In the genomic region with DNA sequence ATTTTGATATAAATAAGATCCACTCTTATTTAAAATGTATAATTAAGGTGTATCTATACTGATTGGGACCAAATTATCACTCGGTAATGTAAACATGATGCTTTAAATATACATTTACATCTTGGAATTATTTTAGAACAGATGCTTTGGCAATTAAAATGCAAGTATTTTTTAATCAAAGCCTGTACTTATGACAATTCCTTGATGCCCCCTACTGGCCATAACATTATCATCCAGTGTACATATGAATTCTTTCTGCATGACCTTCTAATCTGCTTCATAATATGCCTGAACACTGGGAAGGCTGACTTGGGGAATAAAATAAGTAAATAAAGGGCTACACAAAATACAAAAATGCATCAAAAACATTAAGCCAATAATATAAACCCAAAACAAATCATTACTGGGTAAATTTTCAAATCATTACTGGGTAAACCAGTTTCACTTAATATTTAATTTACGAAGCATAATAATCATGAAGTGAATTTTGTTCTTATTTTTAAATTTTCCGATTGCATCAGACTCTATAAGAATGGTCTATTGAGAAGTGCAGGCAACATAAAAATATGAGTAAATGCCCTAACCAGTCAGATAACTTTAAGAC, we compare ENCODE assay signal across 8 cellular contexts.
DNase-seq lines count a peak whose midpoint lies in the region; ATAC-seq lines count a peak whose summit lies in the region.

No MANE protein-coding gene starts in this region.

- intact Hi-C loops in activated CD4-positive, alpha-beta memory T cell treated with anti-CD3 and anti-CD28 coated beads for 36 hours (cut with micrococcal nuclease) = no loop called here

- no peaks in the 10 kb centered on the region for H3K9me3 Mint-ChIP-seq in activated CD4-positive, alpha-beta memory T cell treated with anti-CD3 and anti-CD28 coated beads for 36 hours

- H3K27me3 ChIP-seq in H7 (ENCODE audit: control insufficient read depth, insufficient read depth, low read length) = no peaks in the 10 kb centered on the region

- DNase-seq in DMS53 (lab: John Stamatoyannopoulos, UW) (peak; percentile 70), HT1080 (ENCODE audit: low read depth) (peak; percentile 14), RPMI8226 (peak; percentile 39), fibroblast of the conjunctiva (ENCODE audit: low read depth) (peak; percentile 53), smooth muscle cell of the brain vasculature (ENCODE audit: low read depth, low spot score) (peak; percentile 31), H7 (no peak)
- no peak for DNase-seq in activated CD4-positive, alpha-beta memory T cell treated with anti-CD3 and anti-CD28 coated beads for 36 hours

- no peaks in the 10 kb centered on the region for H3K36me3 Mint-ChIP-seq in activated CD4-positive, alpha-beta memory T cell treated with anti-CD3 and anti-CD28 coated beads for 36 hours

- H3K27ac Mint-ChIP-seq in activated CD4-positive, alpha-beta memory T cell treated with anti-CD3 and anti-CD28 coated beads for 36 hours = no peak overlapping the region

- H3K4me3 Mint-ChIP-seq in activated CD4-positive, alpha-beta memory T cell treated with anti-CD3 and anti-CD28 coated beads for 36 hours = no peak overlapping the region

- H3K27me3 Mint-ChIP-seq in activated CD4-positive, alpha-beta memory T cell treated with anti-CD3 and anti-CD28 coated beads for 36 hours = peaks cover 1% of the 10 kb centered on the region

- H3K4me3 ChIP-seq in H7 (ENCODE audit: insufficient read depth, low read depth, low read length) = no peak overlapping the region

- CTCF ChIA-PET in activated CD4-positive, alpha-beta memory T cell treated with anti-CD3 and anti-CD28 coated beads for 36 hours (lab: Charles Lee) = no interaction called here

- POLR2A ChIA-PET in activated CD4-positive, alpha-beta memory T cell treated with anti-CD3 and anti-CD28 coated beads for 36 hours (lab: Charles Lee) = no interaction called here

- ATAC-seq in GM21737 (IDR thresholded peaks at IDR 0.05; ENCODE audit: unreplicated experiment) = no peak

- H3K4me1 Mint-ChIP-seq in activated CD4-positive, alpha-beta memory T cell treated with anti-CD3 and anti-CD28 coated beads for 36 hours (ENCODE audit: low read depth) = no peaks in the 10 kb centered on the region

- no peaks in the 10 kb centered on the region for H3K36me3 ChIP-seq in H7 (replicated peaks; ENCODE audit: control insufficient read depth, insufficient read depth, low read length)

Comparison
In these comparisons a context has a peak if more than half of its experiments do, and no peak if none do; other contexts are left out.
1. DNase-seq: peak in DMS53 (single experiment), HT1080 (single experiment), RPMI8226 (single experiment), fibroblast of the conjunctiva (single experiment) and smooth muscle cell of the brain vasculature (single experiment); none in H7 (single experiment) and activated CD4-positive, alpha-beta memory T cell treated with anti-CD3 and anti-CD28 coated beads for 36 hours (single experiment).